8 cellular contexts compared by ENCODE assay signal in genomic region chr2:102442967-102443828, GRCh38. TPM values are rescaled to one million over a fixed set of nuclear protein-coding genes. Genes with fewer than 3 reads are reported as not detected.
DNase-seq lines count a peak whose midpoint lies in the region; ATAC-seq and TF ChIP-seq lines count a peak whose summit lies in the region.

No MANE protein-coding gene starts in this region.

- 32 to 34% (median 33%) methylated on average over 13 of the region's 13 CpGs for WGBS in psoas muscle, 3 donors
- WGBS in aorta, 2 donors: 28 to 31% methylated on average over 13 of the region's 13 CpGs

- H3K4me3 Mint-ChIP-seq in CD8-positive, alpha-beta memory T cell: peak overlapping the region in 5 of 7 donors; percentile 23 to 62 (median 45)

- no peaks in the 10 kb centered on the region for H3K36me3 ChIP-seq in CD8-positive, alpha-beta memory T cell (ENCODE audit: insufficient read depth, low read length)
- H3K36me3 ChIP-seq in psoas muscle (ENCODE audit: insufficient read depth in 1 of 2, low read depth in 1 of 2) (no peaks in the 10 kb centered on the region), aorta (ENCODE audit: control insufficient read depth in 1 of 2, insufficient read depth in 2 of 2, low read length in 1 of 2) (no peaks in the 10 kb centered on the region)

- no peaks in the 10 kb centered on the region for H3K9me3 ChIP-seq in CD8-positive, alpha-beta memory T cell (ENCODE audit: low read length)
- no peaks in the 10 kb centered on the region for H3K9me3 ChIP-seq in psoas muscle
- H3K9me3 ChIP-seq in aorta (ENCODE audit: control insufficient read depth, low read length): no peaks in the 10 kb centered on the region

- DNase-seq in CD8-positive, alpha-beta memory T cell: peak in 4 of 5 donors; percentile 17 to 51 (median 40)
- DNase-seq in MV-4-11 (lab: John Stamatoyannopoulos, UW) (peak; percentile 4), activated T-cell treated with anti-CD3 and anti-CD28 coated beads for 24 hours (ENCODE audit: low read depth) (peak; percentile 41), fibroblast of pulmonary artery (ENCODE audit: low read depth) (peak; percentile 65), psoas muscle (no peak), aorta (no peak)

- H3K9me3 Mint-ChIP-seq in CD8-positive, alpha-beta memory T cell: no peaks in the 10 kb centered on the region

- H3K36me3 Mint-ChIP-seq in CD8-positive, alpha-beta memory T cell: no peaks in the 10 kb centered on the region

- peak overlapping the region; percentile 0 to 83 (median 42) for H3K27ac Mint-ChIP-seq in CD8-positive, alpha-beta memory T cell

- no peak overlapping the region for H3K4me3 ChIP-seq in CD8-positive, alpha-beta memory T cell (ENCODE audit: low read length)
- H3K4me3 ChIP-seq in fibroblast of pulmonary artery (replicated peaks; ENCODE audit: low read depth, low read length) (no peak overlapping the region), psoas muscle (no peak overlapping the region), aorta (ENCODE audit: low read length in 2 of 2) (no peak overlapping the region)

- CTCF ChIA-PET in CD8-positive, alpha-beta memory T cell (lab: Charles Lee): interaction anchor here (0.6 to 3.0 kb wide), 28 partner anchors 8 to 431 kb away, joined by 3 to 31 read pairs (median 4); partner anchors contain the start of genes IL18R1 and IL1R1

- TF ChIP-seq CTCF in fibroblast of pulmonary artery (IDR thresholded peaks at IDR 0.05; ENCODE audit: low read length, missing control alignments) (peak; percentile 85), psoas muscle (IDR thresholded peaks at IDR 0.05) (peak; percentile 49)

- peaks cover 6% of the 10 kb centered on the region for H3K4me1 ChIP-seq in CD8-positive, alpha-beta memory T cell (ENCODE audit: insufficient read depth, low read length)
- no peaks in the 10 kb centered on the region for H3K4me1 ChIP-seq in psoas muscle
- H3K4me1 ChIP-seq in aorta (ENCODE audit: control insufficient read depth in 1 of 2, insufficient read depth in 2 of 2, low read length in 2 of 2): no peaks in the 10 kb centered on the region

- intact Hi-C loops in psoas muscle (cut with DNase I): loop anchor here in 1 of 2 donors (5.0 to 10.0 kb wide), 2 partner anchors 191 to 418 kb away; no protein-coding TSS in a partner anchor
- intact Hi-C loops in aorta (cut with DNase I): loop anchor here in 1 of 2 donors (10.0 kb wide), 2 partner anchors 188 to 448 kb away; partner anchors contain the start of gene IL1R2

- no peaks in the 10 kb centered on the region for H3K27me3 ChIP-seq in CD8-positive, alpha-beta memory T cell (ENCODE audit: insufficient read depth, low read length, poor library complexity, severe bottlenecking)
- H3K27me3 ChIP-seq in psoas muscle (ENCODE audit: insufficient read depth in 3 of 3, low read length in 2 of 3) (peaks cover 0 to 2% (median 0%) of the 10 kb centered on the region in 3 donors), aorta (ENCODE audit: control insufficient read depth in 1 of 2, insufficient read depth in 2 of 2, low read length in 1 of 2) (no peaks in the 10 kb centered on the region)

- no peaks in the 10 kb centered on the region for H3K27me3 Mint-ChIP-seq in CD8-positive, alpha-beta memory T cell

- peaks cover 6 to 18% (median 8%) of the 10 kb centered on the region in 3 donors for H3K4me1 Mint-ChIP-seq in CD8-positive, alpha-beta memory T cell

- ATAC-seq in GM21381 (IDR thresholded peaks at IDR 0.05; ENCODE audit: unreplicated experiment): peak; percentile 71
- no peak for ATAC-seq in psoas muscle
- ATAC-seq in HG03460 (IDR thresholded peaks at IDR 0.05; ENCODE audit: unreplicated experiment): no peak
- no peak for ATAC-seq in aorta (ENCODE audit: low FRiP score)

- no peak overlapping the region for H3K27ac ChIP-seq in CD8-positive, alpha-beta memory T cell (ENCODE audit: low read depth, low read length)
- H3K27ac ChIP-seq in psoas muscle: no peak overlapping the region
- H3K27ac ChIP-seq in aorta (ENCODE audit: low read depth in 1 of 2, low read length in 2 of 2): no peak overlapping the region

- POLR2A ChIA-PET in CD8-positive, alpha-beta memory T cell (lab: Charles Lee): interaction anchor here (0.5 kb wide), 1 partner anchor 128 kb away, joined by 3 read pairs; no protein-coding TSS in a partner anchor

RNA-seq across cellular contexts. Expression of gene IL18RAP, which starts 20.2 kb away (rescaled TPM):
- 1 to 10 TPM; 4.1 to 4.9 TPM for total RNA-seq in CD8-positive, alpha-beta memory T cell
- polyA plus RNA-seq in CD8-positive, alpha-beta memory T cell: 14.2 TPM
- total RNA-seq in psoas muscle (under 1 TPM; 0.12 to 0.45 (median 0.38) TPM), aorta (1 to 10 TPM; 1.9 to 6.3 TPM)
- polyA plus RNA-seq in psoas muscle (under 1 TPM; 0.04 to 0.10 (median 0.10) TPM), aorta (under 1 TPM in 1 of 2 donors, not detected in 1; 0.63 TPM)

RNA-seq across cellular contexts. Expression of gene SLC9A4, which starts 29.8 kb away (rescaled TPM):
- total RNA-seq in CD8-positive, alpha-beta memory T cell: not detected
- not detected for polyA plus RNA-seq in CD8-positive, alpha-beta memory T cell
- total RNA-seq in psoas muscle (under 1 TPM in 1 of 4 donors, not detected in 3; 0.08 TPM), aorta (under 1 TPM in 1 of 2 donors, not detected in 1; 0.15 TPM)
- polyA plus RNA-seq in psoas muscle (not detected), aorta (not detected)

Comparison
In these comparisons a context has a peak if more than half of its experiments do, and no peak if none do; other contexts are left out.
1. DNase-seq: peak in CD8-positive, alpha-beta memory T cell (4 of 5), MV-4-11 (single experiment), activated T-cell treated with anti-CD3 and anti-CD28 coated beads for 24 hours (single experiment) and fibroblast of pulmonary artery (single experiment); none in psoas muscle (0 of 2) and aorta (0 of 2).